In genomic region chr3:86991482-86991815, GRCh38 we compare ENCODE assay signal across 9 cellular contexts. TPM values are rescaled to one million over a fixed set of nuclear protein-coding genes. Genes with fewer than 3 reads are reported as not detected.
DNase-seq lines count a peak whose midpoint lies in the region; ATAC-seq and TF ChIP-seq lines count a peak whose summit lies in the region.
"Had no signal": no experiment of that assay in that cellular context is flagged by ENCODE, and none has a peak within 500 bp of the region (broad histone marks: within the 10 kb centered on the region; RNA-seq: fewer than 3 reads in every experiment).

No MANE protein-coding gene starts in this region.

- H3K9ac ChIP-seq in duodenal mucosa (ENCODE audit: low read depth in 1 of 2, low read length in 2 of 2) = peak overlapping the region in 1 of 2 donors; percentile 56
- peak overlapping the region in 1 of 2 donors; percentile 31 for H3K9ac ChIP-seq in mucosa of rectum (ENCODE audit: low read depth in 1 of 2, low read length in 2 of 2)

- H3K9me3 ChIP-seq in duodenal mucosa (ENCODE audit: control insufficient read depth in 1 of 2, low read length in 2 of 2) = no peaks in the 10 kb centered on the region
- no peaks in the 10 kb centered on the region for H3K9me3 ChIP-seq in mucosa of rectum (ENCODE audit: control insufficient read depth in 2 of 2, low read length in 2 of 2)
- no peaks in the 10 kb centered on the region for H3K9me3 ChIP-seq in uterus

- no peak for TF ChIP-seq CTCF in uterus (IDR thresholded peaks at IDR 0.05)

- peak overlapping the region; percentile 64 to 73 for H3K4me3 ChIP-seq in duodenal mucosa (ENCODE audit: low read depth in 1 of 2, low read length in 2 of 2)
- peak overlapping the region; percentile 45 to 72 for H3K4me3 ChIP-seq in mucosa of rectum (ENCODE audit: low read length in 2 of 2)
- H3K4me3 ChIP-seq in uterus = peak overlapping the region; percentile 62 to 91

- no peak for ATAC-seq in activated naive CD8-positive, alpha-beta T cell treated with anti-CD3 and anti-CD28 coated beads, Interleukin-2, amount 50 U/mL, for 24 hours
- ATAC-seq in HG03442 (IDR thresholded peaks at IDR 0.05; ENCODE audit: unreplicated experiment) (no peak), HG03520 (IDR thresholded peaks at IDR 0.05; ENCODE audit: unreplicated experiment) (no peak)

- H3K4me3 Mint-ChIP-seq in activated naive CD8-positive, alpha-beta T cell = peak overlapping the region; percentile 27
- no peak overlapping the region for H3K4me3 Mint-ChIP-seq in activated naive CD8-positive, alpha-beta T cell treated with anti-CD3 and anti-CD28 coated beads, Interleukin-2, amount 50 U/mL, for 24 hours
- H3K4me3 Mint-ChIP-seq: central memory CD8-positive, alpha-beta T cell had no signal

- H3K9me3 Mint-ChIP-seq in activated naive CD8-positive, alpha-beta T cell (ENCODE audit: low read depth) = peaks cover 9% of the 10 kb centered on the region
- peaks cover 7% of the 10 kb centered on the region for H3K9me3 Mint-ChIP-seq in activated naive CD8-positive, alpha-beta T cell treated with anti-CD3 and anti-CD28 coated beads, Interleukin-2, amount 50 U/mL, for 24 hours

- H3K4me1 Mint-ChIP-seq in activated naive CD8-positive, alpha-beta T cell (ENCODE audit: low read depth) = peaks cover 3% of the 10 kb centered on the region
- H3K4me1 Mint-ChIP-seq in activated naive CD8-positive, alpha-beta T cell treated with anti-CD3 and anti-CD28 coated beads, Interleukin-2, amount 50 U/mL, for 24 hours = peaks cover 2% of the 10 kb centered on the region
- H3K4me1 Mint-ChIP-seq: central memory CD8-positive, alpha-beta T cell had no signal

- H3K36me3 Mint-ChIP-seq in activated naive CD8-positive, alpha-beta T cell = no peaks in the 10 kb centered on the region
- H3K36me3 Mint-ChIP-seq in activated naive CD8-positive, alpha-beta T cell treated with anti-CD3 and anti-CD28 coated beads, Interleukin-2, amount 50 U/mL, for 24 hours (ENCODE audit: low read depth) = no peaks in the 10 kb centered on the region

- TF ChIP-seq POLR2A in uterus (IDR thresholded peaks at IDR 0.05) = no peak

- no peak overlapping the region for H3K27ac ChIP-seq in duodenal mucosa (ENCODE audit: low read depth, low read length)
- H3K27ac ChIP-seq in mucosa of rectum (ENCODE audit: low read depth in 2 of 2, low read length in 2 of 2) = peak overlapping the region; percentile 19 to 67
- H3K27ac ChIP-seq in uterus = peak overlapping the region; percentile 90 to 92

- no peak overlapping the region for H3K27ac Mint-ChIP-seq in activated naive CD8-positive, alpha-beta T cell
- no peak overlapping the region for H3K27ac Mint-ChIP-seq in activated naive CD8-positive, alpha-beta T cell treated with anti-CD3 and anti-CD28 coated beads, Interleukin-2, amount 50 U/mL, for 24 hours

- no peak for DNase-seq in activated naive CD8-positive, alpha-beta T cell treated with anti-CD3 and anti-CD28 coated beads, Interleukin-2, amount 50 U/mL, for 24 hours
- DNase-seq in uterus (no peak), NCI-H748 treated with DMSO at 0.1 percent for 48 hours (lab: John Stamatoyannopoulos, UW) (no peak)

- H3K27me3 Mint-ChIP-seq in activated naive CD8-positive, alpha-beta T cell = peaks cover 21% of the 10 kb centered on the region
- H3K27me3 Mint-ChIP-seq in activated naive CD8-positive, alpha-beta T cell treated with anti-CD3 and anti-CD28 coated beads, Interleukin-2, amount 50 U/mL, for 24 hours = peaks cover 31% of the 10 kb centered on the region

- H3K4me1 ChIP-seq in duodenal mucosa (ENCODE audit: control insufficient read depth in 1 of 2, insufficient read depth in 2 of 2, low read length in 2 of 2) (no peaks in the 10 kb centered on the region), mucosa of rectum (ENCODE audit: control insufficient read depth in 2 of 2, insufficient read depth in 2 of 2, low read length in 2 of 2) (peaks cover 3 to 4% of the 10 kb centered on the region in 2 donors), uterus (no peaks in the 10 kb centered on the region)

- H3K36me3 ChIP-seq in duodenal mucosa (ENCODE audit: control insufficient read depth in 1 of 2, insufficient read depth in 2 of 2, low read length in 2 of 2) = no peaks in the 10 kb centered on the region
- no peaks in the 10 kb centered on the region for H3K36me3 ChIP-seq in mucosa of rectum (ENCODE audit: control insufficient read depth in 2 of 2, insufficient read depth in 2 of 2, low read length in 2 of 2)
- H3K36me3 ChIP-seq in uterus = no peaks in the 10 kb centered on the region

- intact Hi-C loops in uterus (cut with DNase I; ENCODE audit: low total_unique reads) = no loop called here

- H3K27me3 ChIP-seq in duodenal mucosa (ENCODE audit: control insufficient read depth in 1 of 2, insufficient read depth in 2 of 2, low read length in 2 of 2) = peaks cover 12 to 14% of the 10 kb centered on the region in 2 donors
- H3K27me3 ChIP-seq in mucosa of rectum (ENCODE audit: control insufficient read depth in 2 of 2, insufficient read depth in 2 of 2, low read length in 2 of 2) = peaks cover 9 to 15% of the 10 kb centered on the region in 2 donors
- H3K27me3 ChIP-seq in uterus = no peaks in the 10 kb centered on the region

RNA-seq across cellular contexts. Expression of gene VGLL3, which starts 0.5 kb away (rescaled TPM):
- 10 to 100 TPM; 11.3 to 37.5 (median 20.9) TPM for total RNA-seq in uterus
